12 cellular contexts compared by ENCODE assay signal in genomic region chr15:51861557-51862350, GRCh38. TPM values are rescaled to one million over a fixed set of nuclear protein-coding genes. Genes with fewer than 3 reads are reported as not detected.
DNase-seq lines count a peak whose midpoint lies in the region; ATAC-seq and TF ChIP-seq lines count a peak whose summit lies in the region.
"Had no signal": no experiment of that assay in that cellular context is flagged by ENCODE, and none has a peak within 500 bp of the region (broad histone marks: within the 10 kb centered on the region; RNA-seq: fewer than 3 reads in every experiment).

No MANE protein-coding gene starts in this region.

- H3K4me1 Mint-ChIP-seq in immature natural killer cell, result peaks cover 44 to 75% of the 10 kb centered on the region in 2 donors

- H3K4me3 Mint-ChIP-seq in immature natural killer cell, result peak overlapping the region; percentile 34 to 74 (median 65)

- peaks cover 12 to 19% (median 13%) of the 10 kb centered on the region in 3 donors for H3K36me3 Mint-ChIP-seq in immature natural killer cell

- peaks cover 53% of the 10 kb centered on the region for H3K4me1 ChIP-seq in RWPE2 (ENCODE audit: insufficient read depth, poor library complexity, severe bottlenecking)
- H3K4me1 ChIP-seq: ascending aorta had no signal

- no peaks in the 10 kb centered on the region for H3K9me3 ChIP-seq in RWPE2 (ENCODE audit: severe bottlenecking)
- H3K9me3 ChIP-seq: ascending aorta, heart right ventricle had no signal

- H3K36me3 ChIP-seq in RWPE2 (ENCODE audit: low read depth), result peaks cover 61% of the 10 kb centered on the region

- peak; percentile 43 for ATAC-seq in RWPE2 (ENCODE audit: low read depth)

- DNase-seq in RWPE2 (ENCODE audit: low spot score) (no peak), immature natural killer cell (peak; percentile 32 to 41 (median 34)), NCI-H2196 (lab: John Stamatoyannopoulos, UW; ENCODE audit: unreplicated experiment) (no peak), A172 (ENCODE audit: low spot score) (no peak), NCI-H524 (lab: John Stamatoyannopoulos, UW) (no peak), cerebellum (ENCODE audit: low spot score) (no peak)
- DNase-seq in activated CD8-positive, alpha-beta memory T cell treated with anti-CD3 and anti-CD28 coated beads, Interleukin-2, amount 50 U/mL, for 4 hours, result peak; percentile 58
- DNase-seq in stimulated activated CD8-positive, alpha-beta memory T cell treated with anti-CD3 and anti-CD28 coated beads, Interleukin-4, amount 100 ng/mL, for 48 hours, result peak; percentile 64
- DNase-seq: GOT3, heart right ventricle, occipital lobe had no signal

- TF ChIP-seq CTCF in RWPE2 (IDR thresholded peaks at IDR 0.05; ENCODE audit: poor library complexity, severe bottlenecking), result no peak

- H3K4me3 ChIP-seq in RWPE2 (ENCODE audit: severe bottlenecking), result no peak overlapping the region
- H3K4me3 ChIP-seq: ascending aorta, heart right ventricle had no signal

- H3K27me3 ChIP-seq in RWPE2 (ENCODE audit: insufficient read depth, poor library complexity, severe bottlenecking), result no peaks in the 10 kb centered on the region
- H3K27me3 ChIP-seq: ascending aorta, heart right ventricle had no signal

- H3K27ac Mint-ChIP-seq in immature natural killer cell, result peak overlapping the region; percentile 15 to 64 (median 61)

- H3K27ac ChIP-seq in RWPE2 (ENCODE audit: poor library complexity, severe bottlenecking), result peak overlapping the region; percentile 100
- H3K27ac ChIP-seq: ascending aorta, heart right ventricle had no signal

- peaks cover 0 to 2% (median 2%) of the 10 kb centered on the region in 3 donors for H3K27me3 Mint-ChIP-seq in immature natural killer cell (ENCODE audit: low read depth in 3 of 3)

- H3K9me3 Mint-ChIP-seq in immature natural killer cell, result no peaks in the 10 kb centered on the region

RNA-seq across cellular contexts. Expression of gene TMOD3, which starts 32.3 kb away (rescaled TPM):
- polyA plus RNA-seq in immature natural killer cell, result 10 to 100 TPM; 28.9 to 50.9 (median 38.7) TPM
- total RNA-seq in A172 (2014; rRNA removed; shearing (Covaris generic)), result 46.5 and 54.7 TPM in 2 replicates
- 33.5 TPM for total RNA-seq in cerebellum

Comparison
In these comparisons a context has a peak if more than half of its experiments do, and no peak if none do; other contexts are left out.
1. DNase-seq: peak in activated CD8-positive, alpha-beta memory T cell treated with anti-CD3 and anti-CD28 coated beads, Interleukin-2, amount 50 U/mL, for 4 hours (single experiment), immature natural killer cell (3 of 3) and stimulated activated CD8-positive, alpha-beta memory T cell treated with anti-CD3 and anti-CD28 coated beads, Interleukin-4, amount 100 ng/mL, for 48 hours (single experiment); none in RWPE2 (single experiment), NCI-H2196 (single experiment), A172 (single experiment), NCI-H524 (0 of 2) and cerebellum (single experiment).